ENCODE assay signal across 1 cellular context in the genomic region with DNA sequence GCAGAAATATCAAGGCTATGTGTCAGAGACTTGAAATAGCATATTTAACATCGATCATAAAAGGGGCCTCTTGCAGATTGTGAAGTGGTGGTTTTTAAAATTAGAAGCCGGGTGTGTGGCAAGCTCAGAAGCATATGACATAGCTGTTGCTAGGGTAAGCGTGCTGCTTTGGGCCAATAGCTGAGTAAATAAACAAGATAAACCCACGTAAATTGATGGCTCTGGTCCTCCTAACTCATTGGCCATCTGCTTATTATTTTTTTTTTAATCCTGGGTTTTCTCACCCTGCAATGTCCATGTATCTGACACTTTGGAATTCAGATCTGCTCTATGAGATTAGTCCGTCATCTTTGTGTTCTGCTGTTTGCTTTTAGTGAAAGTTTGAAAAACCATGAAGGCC.
TF ChIP-seq lines count a peak whose summit lies in the region.

No MANE protein-coding gene starts in this region.

TF ChIP-seq in HepG2, 621 proteins besides CTCF, POLR2A, EP300 and RAD21 (continued from another document):
- TF ChIP-seq HNRNPK (IDR thresholded peaks at IDR 0.05; ENCODE audit: low read depth, low read length, poor library complexity, severe bottlenecking): no peak
- peak; percentile 88 for TF ChIP-seq RFX5 (IDR thresholded peaks at IDR 0.05; ENCODE audit: low read depth, low read length)
- no peak for TF ChIP-seq ATRX (CRISPR knock-in tag; IDR thresholded peaks at IDR 0.05; ENCODE audit: borderline replicate concordance)
- TF ChIP-seq, protein P1, sequence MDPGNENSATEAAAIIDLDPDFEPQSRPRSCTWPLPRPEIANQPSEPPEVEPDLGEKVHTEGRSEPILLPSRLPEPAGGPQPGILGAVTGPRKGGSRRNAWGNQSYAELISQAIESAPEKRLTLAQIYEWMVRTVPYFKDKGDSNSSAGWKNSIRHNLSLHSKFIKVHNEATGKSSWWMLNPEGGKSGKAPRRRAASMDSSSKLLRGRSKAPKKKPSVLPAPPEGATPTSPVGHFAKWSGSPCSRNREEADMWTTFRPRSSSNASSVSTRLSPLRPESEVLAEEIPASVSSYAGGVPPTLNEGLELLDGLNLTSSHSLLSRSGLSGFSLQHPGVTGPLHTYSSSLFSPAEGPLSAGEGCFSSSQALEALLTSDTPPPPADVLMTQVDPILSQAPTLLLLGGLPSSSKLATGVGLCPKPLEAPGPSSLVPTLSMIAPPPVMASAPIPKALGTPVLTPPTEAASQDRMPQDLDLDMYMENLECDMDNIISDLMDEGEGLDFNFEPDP (CRISPR knock-in tag; conservative IDR thresholded peaks at IDR 0.05): no peak
